8 cellular contexts compared by ENCODE assay signal in the genomic region with DNA sequence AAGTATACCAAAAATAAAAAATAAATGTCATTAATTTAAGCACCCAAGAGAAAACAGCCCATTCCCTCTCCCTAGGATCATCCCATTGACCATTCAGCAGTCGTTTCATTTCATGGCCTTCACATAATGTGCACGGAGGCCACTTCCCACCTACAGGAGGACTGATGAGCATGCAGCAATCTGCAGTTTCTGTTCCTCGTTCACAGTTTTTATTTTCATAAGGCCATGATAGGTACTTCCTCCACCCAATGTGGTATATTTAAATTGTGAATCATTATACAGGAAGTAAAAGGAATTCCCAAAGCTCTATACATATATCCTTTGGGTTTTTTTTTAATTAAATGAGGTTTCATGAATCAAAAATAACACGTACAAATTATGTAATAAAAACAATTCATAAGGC. TPM values are rescaled to one million over a fixed set of nuclear protein-coding genes. Genes with fewer than 3 reads are reported as not detected.
A peak's percentile ranks its signal among the peaks of the same experiment; 100 is the strongest.
DNase-seq lines count a peak whose midpoint lies in the region; ATAC-seq, FAIRE-seq and TF ChIP-seq lines count a peak whose summit lies in the region.

No MANE protein-coding gene starts in this region.

- no peaks in the 10 kb centered on the region for H3K36me3 ChIP-seq in tibial artery

- H3K4me3 ChIP-seq in tibial artery: no peak overlapping the region

- no peaks in the 10 kb centered on the region for H3K27me3 ChIP-seq in tibial artery

- intact Hi-C loops in left cardiac atrium (cut with DNase I): loop anchor here in 1 of 2 donors (10.0 kb wide), 1 partner anchor 58 kb away; no protein-coding TSS in a partner anchor
- intact Hi-C loops in tibial artery (cut with DNase I; ENCODE audit: low total_unique reads): loop anchor here (5.0 to 10.0 kb wide), 2 partner anchors 148 to 250 kb away; a partner anchor contains a TSS

- TF ChIP-seq CTCF in tibial artery (IDR thresholded peaks at IDR 0.05) (peak; percentile 22 to 23), D721Med (IDR thresholded peaks at IDR 0.05; ENCODE audit: insufficient read depth, missing control alignments) (no peak)

- no peaks in the 10 kb centered on the region for H3K9me3 ChIP-seq in tibial artery

- peaks cover 0 to 32% (median 9%) of the 10 kb centered on the region in 4 donors for H3K4me1 ChIP-seq in tibial artery

- ATAC-seq in GM18909 (IDR thresholded peaks at IDR 0.05; ENCODE audit: poor library complexity, unreplicated experiment) (peak; percentile 97), HG02981 (IDR thresholded peaks at IDR 0.05; ENCODE audit: unreplicated experiment) (peak; percentile 96), left cardiac atrium (peak; percentile 53 to 83)

- peak overlapping the region in 1 of 2 donors; percentile 67 for H3K27ac ChIP-seq in tibial artery

- no peak for FAIRE-seq in D721Med (lab: Jason Lieb, UNC)

- DNase-seq in RPMI7951 (ENCODE audit: low read depth) (peak; percentile 86), left cardiac atrium (no peak), tibial artery (no peak), D721Med (ENCODE audit: insufficient read length, low spot score) (no peak), NCI-H226 (no peak), NCI-H748 treated with DMSO at 0.1 percent for 48 hours (lab: John Stamatoyannopoulos, UW) (no peak)

RNA-seq across cellular contexts. Expression of a gene that starts 27.7 kb away (rescaled TPM):
- total RNA-seq in RPMI7951 (2014; rRNA removed; shearing (Covaris generic)): 0.98 and 1.1 TPM in 2 replicates
- 1 to 10 TPM; 3.7 to 5.4 TPM for total RNA-seq in left cardiac atrium
